8 cellular contexts compared by ENCODE assay signal in genomic region chr12:95582230-95583058, GRCh38. TPM values are rescaled to one million over a fixed set of nuclear protein-coding genes. Genes with fewer than 3 reads are reported as not detected.
DNase-seq lines count a peak whose midpoint lies in the region; ATAC-seq, FAIRE-seq and TF ChIP-seq lines count a peak whose summit lies in the region.

No MANE protein-coding gene starts in this region.

- peaks cover 21% of the 10 kb centered on the region for H3K4me1 Mint-ChIP-seq in osteocyte (ENCODE audit: unreplicated experiment)
- no peaks in the 10 kb centered on the region for H3K4me1 Mint-ChIP-seq in activated CD4-positive, alpha-beta memory T cell treated with anti-CD3 and anti-CD28 coated beads for 36 hours (ENCODE audit: low read depth)

- no peaks in the 10 kb centered on the region for H4K20me1 ChIP-seq in endothelial cell of umbilical vein (replicated peaks; ENCODE audit: control insufficient read depth, extremely low read depth, insufficient read depth, low read length)

- H3K4me2 ChIP-seq in endothelial cell of umbilical vein (ENCODE audit: insufficient read depth, low read length), result no peak overlapping the region

- ATAC-seq in activated naive CD4-positive, alpha-beta T cell treated with anti-CD3 and anti-CD28 coated beads, Interleukin-2, amount 50 U/mL, for 72 hours, result no peak

- intact Hi-C loops in endothelial cell of umbilical vein (cut with micrococcal nuclease), result loop anchor here (1.0 to 5.0 kb wide), 5 partner anchors 41 to 416 kb away; no protein-coding TSS in a partner anchor
- intact Hi-C loops in activated CD4-positive, alpha-beta memory T cell treated with anti-CD3 and anti-CD28 coated beads for 36 hours (cut with micrococcal nuclease), result no loop called here

- no TSS peak for BruUV-seq in endothelial cell of umbilical vein (replicated peaks; lab: Mats Ljungman, UMichigan)

- no peak overlapping the region for H3K4me3 Mint-ChIP-seq in osteocyte (ENCODE audit: unreplicated experiment)
- no peak overlapping the region for H3K4me3 Mint-ChIP-seq in activated CD4-positive, alpha-beta memory T cell treated with anti-CD3 and anti-CD28 coated beads for 36 hours

- POLR2A ChIA-PET in endothelial cell of umbilical vein (lab: Charles Lee), result interaction anchor here (0.7 kb wide), 1 partner anchor 404 kb away, joined by 4 read pairs; no protein-coding TSS in a partner anchor
- POLR2A ChIA-PET in activated CD4-positive, alpha-beta memory T cell treated with anti-CD3 and anti-CD28 coated beads for 36 hours (lab: Charles Lee), result no interaction called here

- no peak for TF ChIP-seq POLR2A in endothelial cell of umbilical vein (IDR thresholded peaks at IDR 0.05; ENCODE audit: low read depth, low read length)

- peak; percentile 40 to 48 for TF ChIP-seq CTCF in endothelial cell of umbilical vein (IDR thresholded peaks at IDR 0.05; ENCODE audit: extremely low read depth in 1 of 2, insufficient read depth in 1 of 2, low read depth in 1 of 2, low read length in 2 of 2)
- peak; percentile 77 for TF ChIP-seq CTCF in osteocyte (IDR thresholded peaks at IDR 0.05)

- H3K4me3 ChIP-seq in endothelial cell of umbilical vein (replicated peaks in 1 of 3; ENCODE audit: insufficient read depth in 1 of 3, low read depth in 1 of 3, low read length in 3 of 3), result no peak overlapping the region

- peak overlapping the region; percentile 38 for H3K27ac Mint-ChIP-seq in osteocyte (ENCODE audit: unreplicated experiment)
- H3K27ac Mint-ChIP-seq in activated naive CD4-positive, alpha-beta T cell treated with anti-CD3 and anti-CD28 coated beads, Interleukin-2, amount 50 U/mL, for 72 hours, result no peak overlapping the region
- H3K27ac Mint-ChIP-seq in activated CD4-positive, alpha-beta memory T cell treated with anti-CD3 and anti-CD28 coated beads for 36 hours, result no peak overlapping the region

- H3K36me3 ChIP-seq in endothelial cell of umbilical vein (ENCODE audit: control insufficient read depth in 2 of 2, extremely low read depth in 1 of 2, insufficient read depth in 2 of 2, low read length in 2 of 2), result no peaks in the 10 kb centered on the region

- no peak overlapping the region for H3K27ac ChIP-seq in endothelial cell of umbilical vein (ENCODE audit: insufficient read depth, low read depth, low read length)

- H2AFZ ChIP-seq in endothelial cell of umbilical vein (ENCODE audit: low read depth, low read length), result no peak overlapping the region

- H3K9me3 ChIP-seq in endothelial cell of umbilical vein (replicated peaks; ENCODE audit: control insufficient read depth, insufficient read depth, low read length), result no peaks in the 10 kb centered on the region

- peak; percentile 74 for FAIRE-seq in endothelial cell of umbilical vein (lab: Jason Lieb, UNC)

- H3K9me1 ChIP-seq in endothelial cell of umbilical vein (replicated peaks; ENCODE audit: control insufficient read depth, extremely low read depth, insufficient read depth, low read length), result no peaks in the 10 kb centered on the region

- no peaks in the 10 kb centered on the region for H3K79me2 ChIP-seq in endothelial cell of umbilical vein (ENCODE audit: control insufficient read depth, insufficient read depth, low read length)

- H3K27me3 ChIP-seq in endothelial cell of umbilical vein (ENCODE audit: control insufficient read depth in 2 of 2, insufficient read depth in 2 of 2, low read length in 2 of 2), result no peaks in the 10 kb centered on the region

- DNase-seq in GM04504 (ENCODE audit: low read depth) (peak; percentile 24), NCI-H345 treated with DMSO at 0.1 percent for 48 hours (lab: John Stamatoyannopoulos, UW; ENCODE audit: unreplicated experiment) (peak; percentile 32), endothelial cell of umbilical vein (ENCODE audit: low read depth, low spot score) (peak; percentile 86), osteocyte (ENCODE audit: extremely low spot score, unreplicated experiment) (no peak), activated gamma-delta T cell (lab: John Stamatoyannopoulos, UW) (no peak)
- DNase-seq in activated naive CD4-positive, alpha-beta T cell treated with anti-CD3 and anti-CD28 coated beads, Interleukin-2, amount 50 U/mL, for 72 hours (ENCODE audit: low spot score in 2 of 2), result no peak
- no peak for DNase-seq in activated CD4-positive, alpha-beta memory T cell treated with anti-CD3 and anti-CD28 coated beads for 36 hours
- DNase-seq in stimulated activated CD4-positive, alpha-beta T cell treated with anti-CD3 and anti-CD28 coated beads, Interleukin-2, amount 100 ng/mL, for 48 hours, result no peak

- CTCF ChIA-PET in endothelial cell of umbilical vein (lab: Charles Lee), result interaction anchor here (0.6 to 3.6 kb wide), 41 partner anchors 11 to 1813 kb away, joined by 3 to 40 read pairs (median 4); partner anchors contain the start of genes NTN4 and SNRPF
- CTCF ChIA-PET in activated CD4-positive, alpha-beta memory T cell treated with anti-CD3 and anti-CD28 coated beads for 36 hours (lab: Charles Lee), result interaction anchor here (0.7 kb wide), 1 partner anchor 11 kb away, joined by 3 read pairs; no protein-coding TSS in a partner anchor

- dilution Hi-C loops in endothelial cell of umbilical vein (cut with MboI; ENCODE audit: extremely low pct_ligation_motif_present, low sequenced_read_pairs), result no loop called here

- no peaks in the 10 kb centered on the region for H3K9me3 Mint-ChIP-seq in osteocyte (ENCODE audit: unreplicated experiment)
- no peaks in the 10 kb centered on the region for H3K9me3 Mint-ChIP-seq in activated naive CD4-positive, alpha-beta T cell treated with anti-CD3 and anti-CD28 coated beads, Interleukin-2, amount 50 U/mL, for 72 hours
- no peaks in the 10 kb centered on the region for H3K9me3 Mint-ChIP-seq in activated CD4-positive, alpha-beta memory T cell treated with anti-CD3 and anti-CD28 coated beads for 36 hours

- no peaks in the 10 kb centered on the region for H3K36me3 Mint-ChIP-seq in osteocyte (ENCODE audit: unreplicated experiment)
- no peaks in the 10 kb centered on the region for H3K36me3 Mint-ChIP-seq in activated naive CD4-positive, alpha-beta T cell treated with anti-CD3 and anti-CD28 coated beads, Interleukin-2, amount 50 U/mL, for 72 hours
- no peaks in the 10 kb centered on the region for H3K36me3 Mint-ChIP-seq in activated CD4-positive, alpha-beta memory T cell treated with anti-CD3 and anti-CD28 coated beads for 36 hours

- H3K27me3 Mint-ChIP-seq in osteocyte (ENCODE audit: unreplicated experiment), result no peaks in the 10 kb centered on the region
- H3K27me3 Mint-ChIP-seq in activated CD4-positive, alpha-beta memory T cell treated with anti-CD3 and anti-CD28 coated beads for 36 hours, result peaks cover 6% of the 10 kb centered on the region

- no peaks in the 10 kb centered on the region for H3K4me1 ChIP-seq in endothelial cell of umbilical vein (ENCODE audit: control insufficient read depth, extremely low read depth, insufficient read depth, low read length)

- no peak overlapping the region for H3K9ac ChIP-seq in endothelial cell of umbilical vein (replicated peaks; ENCODE audit: extremely low read depth, insufficient read depth, low read length)

TF ChIP-seq in endothelial cell of umbilical vein, 7 proteins besides CTCF, POLR2A, EP300 and RAD21:
- TF ChIP-seq JUN (IDR thresholded peaks at IDR 0.05; ENCODE audit: borderline replicate concordance, insufficient read depth, insufficient read length, low read depth) (no peak), GATA2 (IDR thresholded peaks at IDR 0.05; ENCODE audit: insufficient read depth, insufficient read length, low read depth, low read length) (no peak), EZH2 (IDR thresholded peaks at IDR 0.05; ENCODE audit: borderline replicate concordance, low read depth, low read length, severe bottlenecking) (no peak), POLR2AphosphoS5 (IDR thresholded peaks at IDR 0.05; ENCODE audit: insufficient read depth, low read depth, low read length) (no peak), MYC (IDR thresholded peaks at IDR 0.05; ENCODE audit: low read depth, low read length) (no peak), FOS (IDR thresholded peaks at IDR 0.05; ENCODE audit: borderline replicate concordance, insufficient read depth, low read length) (no peak)
- TF ChIP-seq, protein P1, sequence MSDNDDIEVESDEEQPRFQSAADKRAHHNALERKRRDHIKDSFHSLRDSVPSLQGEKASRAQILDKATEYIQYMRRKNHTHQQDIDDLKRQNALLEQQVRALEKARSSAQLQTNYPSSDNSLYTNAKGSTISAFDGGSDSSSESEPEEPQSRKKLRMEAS (IDR thresholded peaks at IDR 0.05; ENCODE audit: insufficient read depth, insufficient read length), result no peak

RNA-seq across cellular contexts. Expression of gene USP44, which starts 31.2 kb away (rescaled TPM):
- total RNA-seq in endothelial cell of umbilical vein (1.5 and 3.1 TPM in 2 replicates), osteocyte (0.39 and 0.73 TPM in 2 replicates)
- polyA plus RNA-seq in endothelial cell of umbilical vein, result 0.91 and 1.2 TPM in 2 replicates
- polyA plus RNA-seq in endothelial cell of umbilical vein (2011; cell fraction: cytosol; rRNA removed), result 0.82 and 0.92 TPM in 2 replicates
- polyA plus RNA-seq in endothelial cell of umbilical vein (2011; cell fraction: nucleus; rRNA removed), result 1.8 and 3.0 TPM in 2 replicates
- 1.1 and 1.8 TPM in 2 replicates for polyA plus RNA-seq in endothelial cell of umbilical vein (2012)
- 1.7 and 2.5 TPM in 2 replicates for polyA minus RNA-seq in endothelial cell of umbilical vein
- not detected for polyA minus RNA-seq in endothelial cell of umbilical vein (2011; cell fraction: cytosol; rRNA and poly(A)+ RNA removed)
- polyA minus RNA-seq in endothelial cell of umbilical vein (2011; cell fraction: nucleus; rRNA and poly(A)+ RNA removed), result 1.4 and 1.6 TPM in 2 replicates
- total RNA-seq in activated naive CD4-positive, alpha-beta T cell treated with anti-CD3 and anti-CD28 coated beads, Interleukin-2, amount 50 U/mL, for 72 hours, result 1 to 10 TPM; 3.2 to 6.0 TPM
- total RNA-seq in activated CD4-positive, alpha-beta memory T cell treated with anti-CD3 and anti-CD28 coated beads for 36 hours, result 1 to 10 TPM; 2.8 to 2.9 TPM

Comparison
In these comparisons a context has a peak if more than half of its experiments do, and no peak if none do; other contexts are left out.
1. DNase-seq: peak in GM04504 (single experiment), NCI-H345 treated with DMSO at 0.1 percent for 48 hours (single experiment) and endothelial cell of umbilical vein (single experiment); none in osteocyte (single experiment), activated gamma-delta T cell (single experiment), activated naive CD4-positive, alpha-beta T cell treated with anti-CD3 and anti-CD28 coated beads, Interleukin-2, amount 50 U/mL, for 72 hours (0 of 2), activated CD4-positive, alpha-beta memory T cell treated with anti-CD3 and anti-CD28 coated beads for 36 hours (single experiment) and stimulated activated CD4-positive, alpha-beta T cell treated with anti-CD3 and anti-CD28 coated beads, Interleukin-2, amount 100 ng/mL, for 48 hours (0 of 2).